In the genomic region with DNA sequence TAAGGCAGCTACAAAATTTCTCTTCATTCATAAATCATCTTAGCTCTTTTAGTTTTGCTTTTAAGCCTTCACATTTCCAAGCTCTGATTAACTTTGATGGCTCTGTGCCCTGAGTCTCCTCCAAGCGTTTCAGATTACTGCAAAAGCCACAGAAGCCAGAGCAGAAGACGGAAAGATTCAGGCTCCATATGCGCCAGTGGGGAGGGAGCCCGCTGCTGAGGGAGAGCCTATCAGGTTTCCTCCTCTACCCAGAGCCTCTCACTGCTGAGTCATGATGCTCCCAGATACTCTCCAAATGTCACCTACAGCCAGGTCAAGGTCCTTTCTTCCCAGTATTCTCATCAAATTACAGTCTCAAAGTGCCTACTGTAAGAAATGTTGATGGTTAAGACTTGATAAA, we compare ENCODE assay signal across 1 cellular context.
TF ChIP-seq lines count a peak whose summit lies in the region.

No MANE protein-coding gene starts in this region.

TF ChIP-seq in HepG2, 621 proteins besides CTCF, POLR2A, EP300 and RAD21 (continued from another document):
- TF ChIP-seq HDAC6 (IDR thresholded peaks at IDR 0.05; ENCODE audit: low read depth, low read length) (no peak), RARA (CRISPR knock-in tag; IDR thresholded peaks at IDR 0.05) (peak; percentile 41; the same call in 1 of the 2 replicates), ZNF546 (CRISPR knock-in tag; conservative IDR thresholded peaks at IDR 0.05) (no peak), UBTF (CRISPR knock-in tag; IDR thresholded peaks at IDR 0.05) (no peak), NFE2L2 (IDR thresholded peaks at IDR 0.05; ENCODE audit: low read length) (peak; percentile 91), ZNF331 (CRISPR knock-in tag; IDR thresholded peaks at IDR 0.05) (no peak), ZNF362 (CRISPR knock-in tag; IDR thresholded peaks at IDR 0.05; ENCODE audit: borderline replicate concordance) (no peak), DMTF1 (CRISPR knock-in tag; IDR thresholded peaks at IDR 0.05) (no peak), SAP130 (CRISPR knock-in tag; IDR thresholded peaks at IDR 0.05; ENCODE audit: low read depth) (0 out of 2 replicates have a peak, but pooled peaks have one; percentile 17), RXRB (CRISPR knock-in tag; IDR thresholded peaks at IDR 0.05; ENCODE audit: borderline replicate concordance) (peak; percentile 48; the same call in 1 of the 2 replicates), POGZ (CRISPR knock-in tag; IDR thresholded peaks at IDR 0.05) (peak; percentile 19; the same call in 1 of the 2 replicates), NR2F1 (CRISPR knock-in tag; IDR thresholded peaks at IDR 0.05) (peak in 1 of 2 experiments; percentile 50; a peak in 1 of 4 replicates), NFE2 (CRISPR knock-in tag; IDR thresholded peaks at IDR 0.05) (peak; percentile 89; the same call in 1 of the 2 replicates), ZNF615 (CRISPR knock-in tag; IDR thresholded peaks at IDR 0.05; ENCODE audit: borderline replicate concordance) (no peak), SIX1 (CRISPR knock-in tag; IDR thresholded peaks at IDR 0.05; ENCODE audit: borderline replicate concordance) (peak; percentile 73; the same call in 1 of the 2 replicates), HMGA1 (CRISPR knock-in tag; conservative IDR thresholded peaks at IDR 0.05) (no peak)
- TF ChIP-seq, protein P1, sequence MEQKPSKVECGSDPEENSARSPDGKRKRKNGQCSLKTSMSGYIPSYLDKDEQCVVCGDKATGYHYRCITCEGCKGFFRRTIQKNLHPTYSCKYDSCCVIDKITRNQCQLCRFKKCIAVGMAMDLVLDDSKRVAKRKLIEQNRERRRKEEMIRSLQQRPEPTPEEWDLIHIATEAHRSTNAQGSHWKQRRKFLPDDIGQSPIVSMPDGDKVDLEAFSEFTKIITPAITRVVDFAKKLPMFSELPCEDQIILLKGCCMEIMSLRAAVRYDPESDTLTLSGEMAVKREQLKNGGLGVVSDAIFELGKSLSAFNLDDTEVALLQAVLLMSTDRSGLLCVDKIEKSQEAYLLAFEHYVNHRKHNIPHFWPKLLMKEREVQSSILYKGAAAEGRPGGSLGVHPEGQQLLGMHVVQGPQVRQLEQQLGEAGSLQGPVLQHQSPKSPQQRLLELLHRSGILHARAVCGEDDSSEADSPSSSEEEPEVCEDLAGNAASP (CRISPR knock-in tag; IDR thresholded peaks at IDR 0.05; ENCODE audit: borderline replicate concordance), result peak; percentile 46; the same call in 1 of the 2 replicates
TF ChIP-seq in HepG2: peak in this region for 14.
